10 cellular contexts compared by ENCODE assay signal in the genomic region with DNA sequence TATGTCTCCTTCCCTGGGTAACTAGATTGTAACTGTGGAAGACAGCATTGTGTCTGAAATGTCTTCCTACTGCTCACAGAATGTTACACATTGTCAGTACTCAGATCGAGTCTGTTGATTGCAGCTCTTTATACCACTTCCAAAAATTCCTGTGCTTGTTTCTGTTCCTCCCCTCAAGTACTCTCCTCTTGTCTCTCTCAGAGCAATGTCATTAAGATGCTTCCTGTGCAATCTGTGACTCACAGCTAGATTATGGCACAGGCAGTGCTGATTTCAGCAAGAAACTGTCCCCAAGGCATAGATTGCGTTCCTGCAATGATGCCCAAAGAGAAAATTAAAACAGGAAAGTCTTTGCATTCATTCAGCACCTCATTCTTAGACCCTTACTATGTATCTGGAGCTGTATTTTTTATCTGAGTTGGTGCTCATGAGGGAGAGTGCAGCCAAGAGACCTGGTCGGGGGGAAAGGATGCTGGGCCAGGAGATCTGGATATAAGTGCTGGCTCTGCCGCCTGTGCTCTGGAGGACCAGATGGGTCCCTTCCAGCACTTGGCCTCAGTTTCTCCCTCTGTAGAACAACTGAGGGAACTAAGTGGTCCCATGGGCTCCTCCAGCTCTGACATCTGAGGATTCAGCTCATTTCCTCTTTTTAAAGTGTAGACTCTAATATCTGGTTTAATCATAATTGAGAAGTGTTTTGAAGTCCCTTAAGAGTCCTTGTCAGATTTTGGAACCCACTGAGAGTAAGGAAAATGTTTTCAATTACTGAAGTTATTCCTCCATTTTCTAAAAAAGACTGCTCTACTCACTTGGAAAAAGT. TPM values are rescaled to one million over a fixed set of nuclear protein-coding genes. Genes with fewer than 3 reads are reported as not detected.
DNase-seq lines count a peak whose midpoint lies in the region; ATAC-seq lines count a peak whose summit lies in the region.
"Had no signal": no experiment of that assay in that cellular context is flagged by ENCODE, and none has a peak within 500 bp of the region (broad histone marks: within the 10 kb centered on the region; RNA-seq: fewer than 3 reads in every experiment).

No MANE protein-coding gene starts in this region.

- H2BK120ac ChIP-seq in trophoblast cell (ENCODE audit: insufficient read depth, low read length, poor library complexity) = no peak overlapping the region

- H3K9ac ChIP-seq in NT2/D1 (ENCODE audit: insufficient read length, low read depth) = no peak overlapping the region
- H3K9ac ChIP-seq in trophoblast cell (ENCODE audit: low read length) = no peak overlapping the region

- no peak overlapping the region for H4K12ac ChIP-seq in trophoblast cell (ENCODE audit: low read depth, low read length)

- H3K23ac ChIP-seq in trophoblast cell (ENCODE audit: low read length) = no peak overlapping the region

- no peak overlapping the region for H2AFZ ChIP-seq in trophoblast cell (ENCODE audit: insufficient read depth, low read length, poor library complexity)

- H3K4me2 ChIP-seq in trophoblast cell (ENCODE audit: low read length) = no peak overlapping the region

- no peak overlapping the region for H3K27ac ChIP-seq in trophoblast cell (ENCODE audit: low read depth, low read length)

- peaks cover 2% of the 10 kb centered on the region for H3K79me1 ChIP-seq in trophoblast cell (ENCODE audit: low read length)

- H3K4me3 ChIP-seq in NT2/D1 (ENCODE audit: insufficient read length, low read depth) (no peak overlapping the region), trophoblast cell (ENCODE audit: low read depth, low read length) (no peak overlapping the region)

- H3K27me3 ChIP-seq in NT2/D1 (ENCODE audit: insufficient read depth, insufficient read length) = no peaks in the 10 kb centered on the region
- no peaks in the 10 kb centered on the region for H3K27me3 ChIP-seq in trophoblast cell (ENCODE audit: insufficient read depth, low read length)

- H3K18ac ChIP-seq in trophoblast cell (ENCODE audit: low read length) = no peak overlapping the region

- no peak overlapping the region for H2BK5ac ChIP-seq in trophoblast cell (ENCODE audit: low read depth, low read length, poor library complexity)

- DNase-seq in ELF-1 (ENCODE audit: low read depth, low spot score) (peak; percentile 35), NT2/D1 (ENCODE audit: low read depth, low spot score) (peak; percentile 22), trophoblast cell (peak; percentile 86 to 95), NCI-H1105 (lab: John Stamatoyannopoulos, UW) (no peak), DMS 273 (lab: John Stamatoyannopoulos, UW; ENCODE audit: unreplicated experiment) (no peak)
- DNase-seq in stimulated activated CD4-positive, alpha-beta T cell treated with anti-CD3 and anti-CD28 coated beads, Interleukin-15, amount 100 ng/mL, for 24 hours = no peak
- DNase-seq: glutamatergic neuron; stimulated activated CD4-positive, alpha-beta T cell treated with anti-CD3 and anti-CD28 coated beads, Interleukin-4, amount 100 ng/mL, for 1 hour had no signal

- H4K8ac ChIP-seq in trophoblast cell (ENCODE audit: low read depth, low read length) = no peak overlapping the region

- no CpG with 5 or more reads among the region's 4 CpGs for WGBS in trophoblast cell (ENCODE audit: extremely low coverage, insufficient coverage, insufficient read length)

- H3K4me1 ChIP-seq in NT2/D1 (ENCODE audit: insufficient read depth, insufficient read length) (no peaks in the 10 kb centered on the region), trophoblast cell (ENCODE audit: control insufficient read depth in 1 of 2, insufficient read depth in 2 of 2, low read length in 2 of 2) (peaks cover 2 to 5% of the 10 kb centered on the region in 2 experiments)

- H2BK12ac ChIP-seq in trophoblast cell (ENCODE audit: low read length) = no peak overlapping the region

- no peak overlapping the region for H2AK5ac ChIP-seq in trophoblast cell (ENCODE audit: low read length)

- H4K91ac ChIP-seq in trophoblast cell (ENCODE audit: low read depth, low read length) = no peak overlapping the region

- no peak overlapping the region for H3K4ac ChIP-seq in trophoblast cell (ENCODE audit: low read depth, low read length)

- H3K79me2 ChIP-seq in trophoblast cell (ENCODE audit: control insufficient read depth, insufficient read depth, low read length, poor library complexity) = no peaks in the 10 kb centered on the region

- no peak overlapping the region for H3K14ac ChIP-seq in trophoblast cell (ENCODE audit: low read length)

- no peaks in the 10 kb centered on the region for H3K9me3 ChIP-seq in NT2/D1 (ENCODE audit: insufficient read depth, low read length)
- no peaks in the 10 kb centered on the region for H3K9me3 ChIP-seq in trophoblast cell (ENCODE audit: insufficient read depth, low read depth, low read length)

- ATAC-seq in esophagus mucosa (peak; percentile 15), GM18861 (IDR thresholded peaks at IDR 0.05; ENCODE audit: unreplicated experiment) (no peak)

- no peaks in the 10 kb centered on the region for H3K36me3 ChIP-seq in NT2/D1 (ENCODE audit: insufficient read depth, insufficient read length, low read length)
- H3K36me3 ChIP-seq in trophoblast cell (ENCODE audit: control insufficient read depth in 1 of 2, insufficient read depth in 2 of 2, low read length in 2 of 2) = no peaks in the 10 kb centered on the region

RNA-seq across cellular contexts. Expression of gene GNPDA1, which starts 40.8 kb away (rescaled TPM):
- total RNA-seq in esophagus mucosa = 12.9 TPM
- polyA plus RNA-seq in trophoblast cell (2013) = 30.3 and 31.0 TPM in 2 replicates

RNA-seq across cellular contexts. Expression of gene NDFIP1, which starts 54.9 kb away (rescaled TPM):
- total RNA-seq in esophagus mucosa = 30.7 TPM
- polyA plus RNA-seq in trophoblast cell (2013) = 26.2 and 27.0 TPM in 2 replicates

Comparison
In these comparisons a context has a peak if more than half of its experiments do, and no peak if none do; other contexts are left out.
1. DNase-seq: peak in ELF-1 (single experiment), NT2/D1 (single experiment) and trophoblast cell (2 of 2); none in NCI-H1105 (single experiment), DMS 273 (single experiment) and stimulated activated CD4-positive, alpha-beta T cell treated with anti-CD3 and anti-CD28 coated beads, Interleukin-15, amount 100 ng/mL, for 24 hours (single experiment).